8 cellular contexts compared by ENCODE assay signal in the genomic region with DNA sequence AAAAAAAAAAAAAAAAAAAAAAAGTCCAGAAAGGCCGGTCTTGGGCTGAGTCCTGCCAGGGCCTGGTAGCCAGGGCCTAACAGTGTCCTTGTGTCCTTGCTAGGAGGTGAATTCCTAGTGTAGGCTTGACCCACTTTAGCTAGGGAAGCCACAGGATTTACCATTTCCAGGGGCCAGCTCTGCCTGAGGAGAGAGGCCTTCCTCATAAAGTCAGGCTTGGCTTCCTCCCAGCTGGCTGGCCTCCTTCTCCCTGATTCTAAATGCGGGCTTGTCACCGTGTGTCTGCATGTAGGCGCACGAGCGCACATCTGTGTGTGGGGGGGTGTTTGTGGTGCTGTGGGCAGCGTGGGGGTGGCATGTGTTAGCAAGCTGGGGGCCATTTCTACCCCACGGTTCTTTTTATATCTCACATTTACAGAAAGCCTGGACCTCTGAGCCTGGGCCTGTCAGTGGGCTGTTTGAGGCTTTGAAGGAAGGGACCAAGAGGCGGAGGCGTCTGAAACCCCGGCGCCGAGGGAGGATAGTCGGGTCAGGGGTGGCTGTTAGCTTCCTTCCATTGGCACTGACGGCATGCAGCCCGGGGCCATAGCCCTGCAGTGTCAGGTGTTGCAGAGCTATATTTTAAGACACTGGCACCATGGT. TPM values are rescaled to one million over a fixed set of nuclear protein-coding genes. Genes with fewer than 3 reads are reported as not detected.
A peak's percentile ranks its signal among the peaks of the same experiment; 100 is the strongest.
DNase-seq lines count a peak whose midpoint lies in the region; ATAC-seq and TF ChIP-seq lines count a peak whose summit lies in the region.

No MANE protein-coding gene starts in this region.

- no peaks in the 10 kb centered on the region for H3K79me2 ChIP-seq in mammary epithelial cell (ENCODE audit: insufficient read depth, low read length)

- peak overlapping the region; percentile 69 for H2AFZ ChIP-seq in mammary epithelial cell (ENCODE audit: low read depth, low read length)

- in situ Hi-C loops in Panc1 (cut with HindIII; ENCODE audit: low pct_unique_long_range_greater_than_20kb, low sequenced_read_pairs): no loop called here
- in situ Hi-C loops in mammary epithelial cell (cut with MboI; ENCODE audit: low sequenced_read_pairs in 2 of 2): no loop called here
- in situ Hi-C loops in ACHN (cut with HindIII; ENCODE audit: low pct_ligation_motif_present, low pct_unique_long_range_greater_than_20kb, low sequenced_read_pairs): no loop called here

- H3K27me3 ChIP-seq in Panc1 (ENCODE audit: control insufficient read depth, insufficient read depth, low read length) (no peaks in the 10 kb centered on the region), mammary epithelial cell (ENCODE audit: insufficient read depth, low read length) (no peaks in the 10 kb centered on the region), thoracic aorta (replicated peaks; ENCODE audit: insufficient read depth) (no peaks in the 10 kb centered on the region)

- CTCF ChIA-PET in Panc1 (lab: Charles Lee) (interaction anchor here (0.5 to 0.6 kb wide), 4 partner anchors 9 to 213 kb away, joined by 4 to 13 read pairs (median 7); no protein-coding TSS in a partner anchor), mammary epithelial cell (lab: Charles Lee; ENCODE audit: low non-redundant PET) (no interaction called here)

- H3K4me3 ChIP-seq in Panc1 (ENCODE audit: low read depth in 2 of 2, low read length in 2 of 2): no peak overlapping the region
- H3K4me3 ChIP-seq in mammary epithelial cell (replicated peaks in 1 of 3; ENCODE audit: insufficient read depth in 1 of 3, low read depth in 2 of 3, low read length in 3 of 3): no peak overlapping the region
- H3K4me3 ChIP-seq in thoracic aorta: peak overlapping the region; percentile 29

- POLR2A ChIA-PET in Panc1 (lab: Charles Lee): interaction anchor here (0.6 kb wide), 3 partner anchors 181 to 248 kb away, joined by 5 to 19 read pairs (median 8); a partner anchor contains a TSS

- BruUV-seq in Panc1 (replicated peaks; lab: Mats Ljungman, UMichigan): no TSS peak
- no TSS peak for BruUV-seq in mammary epithelial cell (replicated peaks; lab: Mats Ljungman, UMichigan)

- H3K9me3 ChIP-seq in Panc1 (ENCODE audit: control insufficient read depth, insufficient read depth, low read depth, low read length) (no peaks in the 10 kb centered on the region), mammary epithelial cell (replicated peaks; ENCODE audit: insufficient read depth, low read length) (no peaks in the 10 kb centered on the region), thoracic aorta (no peaks in the 10 kb centered on the region)

- ATAC-seq in GM19463 (IDR thresholded peaks at IDR 0.05; ENCODE audit: unreplicated experiment) (peak; percentile 42), Panc1 (peak; percentile 85), thoracic aorta (ENCODE audit: insufficient number of reproducible peaks, low FRiP score, low read depth) (peak; percentile 28), GM18517 (IDR thresholded peaks at IDR 0.05; ENCODE audit: unreplicated experiment) (no peak)

- H3K4me1 ChIP-seq in Panc1 (ENCODE audit: control insufficient read depth, insufficient read depth, low read length) (peaks cover 14% of the 10 kb centered on the region), mammary epithelial cell (ENCODE audit: insufficient read depth, low read length) (peaks cover 7% of the 10 kb centered on the region), thoracic aorta (ENCODE audit: control insufficient read depth in 1 of 2, low read depth in 2 of 2) (peaks cover 8 to 9% of the 10 kb centered on the region in 2 donors)

- H3K36me3 ChIP-seq in Panc1 (ENCODE audit: control insufficient read depth, insufficient read depth, low read length): no peaks in the 10 kb centered on the region
- H3K36me3 ChIP-seq in mammary epithelial cell (ENCODE audit: insufficient read depth, low read length): no peaks in the 10 kb centered on the region
- H3K36me3 ChIP-seq in thoracic aorta: no peaks in the 10 kb centered on the region

- H3K4me2 ChIP-seq in mammary epithelial cell (ENCODE audit: insufficient read depth, low read depth, low read length): no peak overlapping the region

- peak overlapping the region; percentile 76 for H3K27ac ChIP-seq in Panc1 (ENCODE audit: low read length)
- no peak overlapping the region for H3K27ac ChIP-seq in mammary epithelial cell (ENCODE audit: insufficient read depth, low read depth, low read length)
- no peak overlapping the region for H3K27ac ChIP-seq in thoracic aorta

- H3K9ac ChIP-seq in mammary epithelial cell (ENCODE audit: insufficient read depth, low read length): no peak overlapping the region

- H4K20me1 ChIP-seq in mammary epithelial cell (ENCODE audit: insufficient read depth, low read length): no peaks in the 10 kb centered on the region

- dilution Hi-C loops in mammary epithelial cell (cut with HindIII; ENCODE audit: low sequenced_read_pairs): no loop called here

- intact Hi-C loops in Panc1 (cut with micrococcal nuclease; ENCODE audit: unreplicated experiment): loop anchor here (1.0 kb wide), 1 partner anchor 11 kb away; no protein-coding TSS in a partner anchor
- intact Hi-C loops in mammary epithelial cell (cut with micrococcal nuclease): no loop called here

- DNase-seq in Panc1 (ENCODE audit: low read depth, low spot score): no peak
- no peak for DNase-seq in mammary epithelial cell
- DNase-seq in medulla oblongata (ENCODE audit: extremely low spot score): peak; percentile 72
- DNase-seq in thoracic aorta (ENCODE audit: low spot score): no peak
- DNase-seq in foreskin melanocyte: no peak
- no peak for DNase-seq in ACHN

- TF ChIP-seq CTCF in Panc1 (IDR thresholded peaks at IDR 0.05) (no peak), mammary epithelial cell (conservative IDR thresholded peaks at IDR 0.05 in 1 of 2, IDR thresholded peaks at IDR 0.05 in 1 of 2; ENCODE audit: extremely low read depth in 1 of 2, insufficient read depth in 1 of 2, low read depth in 1 of 2, low read length in 2 of 2) (no peak), thoracic aorta (IDR thresholded peaks at IDR 0.05) (no peak)

- 22% methylated on average over 14 of the region's 16 CpGs for WGBS in mammary epithelial cell (ENCODE audit: low coverage, missing lambda C conversion rate)

RNA-seq across cellular contexts. Expression of a gene that starts 31.7 kb away (rescaled TPM):
- total RNA-seq in Panc1 (2021; ENCODE audit: unreplicated experiment) (80.4 TPM), mammary epithelial cell (100 to 1,000 TPM in 1 of 2 donors, 10 to 100 TPM in 1; 16.2 to 108 TPM), thoracic aorta (100 to 1,000 TPM; 125 to 440 TPM)
- 81.1 TPM for polyA plus RNA-seq in Panc1 (2012; ENCODE audit: insufficient read length)
- polyA plus RNA-seq in mammary epithelial cell: 42.1 TPM
- 25.5 TPM for polyA minus RNA-seq in mammary epithelial cell

RNA-seq across cellular contexts. Expression of a gene that starts 31.7 kb away (rescaled TPM):
- total RNA-seq in Panc1 (2021; ENCODE audit: unreplicated experiment) (43.6 TPM), mammary epithelial cell (10 to 100 TPM; 33.7 to 48.0 TPM), thoracic aorta (10 to 100 TPM; 30.8 to 83.4 TPM)
- 108 TPM for polyA plus RNA-seq in Panc1 (2012; ENCODE audit: insufficient read length)
- polyA plus RNA-seq in mammary epithelial cell: 67.4 TPM
- 102 TPM for polyA minus RNA-seq in mammary epithelial cell
